Comparison of ENCODE assay signal across 8 cellular contexts in genomic region chr2:206086683-206087350, GRCh38. TPM values are rescaled to one million over a fixed set of nuclear protein-coding genes. Genes with fewer than 3 reads are reported as not detected.
A peak's percentile ranks its signal among the peaks of the same experiment; 100 is the strongest.
DNase-seq lines count a peak whose midpoint lies in the region; TF ChIP-seq lines count a peak whose summit lies in the region.

No MANE protein-coding gene starts in this region.

- peaks cover 15% of the 10 kb centered on the region for H3K36me3 Mint-ChIP-seq in activated CD4-positive, alpha-beta T cell treated with anti-CD3 and anti-CD28 coated beads, Interleukin-2, amount 10 ng/mL, durations not matched to agents 24 days and 14 days (ENCODE audit: low read depth)

- intact Hi-C loops in activated CD4-positive, alpha-beta T cell treated with anti-CD3 and anti-CD28 coated beads, Interleukin-2, amount 10 ng/mL, durations not matched to agents 24 days and 14 days (cut with micrococcal nuclease), result loop anchor here (1.0 to 10.0 kb wide), 4 partner anchors 56 to 1628 kb away; partner anchors contain the start of genes CCNYL1, CREB1, EEF1B2 and NDUFS1

- H3K4me1 Mint-ChIP-seq in activated CD4-positive, alpha-beta T cell treated with anti-CD3 and anti-CD28 coated beads, Interleukin-2, amount 10 ng/mL, durations not matched to agents 24 days and 14 days, result peaks cover 20% of the 10 kb centered on the region

- no peaks in the 10 kb centered on the region for H3K27me3 Mint-ChIP-seq in activated CD4-positive, alpha-beta T cell treated with anti-CD3 and anti-CD28 coated beads, Interleukin-2, amount 10 ng/mL, durations not matched to agents 24 days and 14 days

- POLR2A ChIA-PET in GM10248 (lab: Yijun Ruan, JAX), result interaction anchor here (0.5 to 0.8 kb wide), 2 partner anchors 9 to 70 kb away, joined by 4 read pairs; no protein-coding TSS in a partner anchor

- no peak for TF ChIP-seq CTCF in GM10248 (IDR thresholded peaks at IDR 0.05; ENCODE audit: control extremely low read depth, extremely low read depth, low read depth, missing control alignments)

- DNase-seq in activated CD4-positive, alpha-beta T cell treated with anti-CD3 and anti-CD28 coated beads, Interleukin-2, amount 10 ng/mL, durations not matched to agents 24 days and 14 days, result no peak
- no peak for DNase-seq in activated CD4-positive, alpha-beta T cell treated with anti-CD3 and anti-CD28 coated beads for 4 hours
- DNase-seq in RKO (ENCODE audit: low spot score) (peak; percentile 69), dermis blood vessel endothelial cell (peak; percentile 42), myocyte (ENCODE audit: low read depth) (peak; percentile 24), H4 (ENCODE audit: low spot score) (no peak), activated gamma-delta T cell (lab: John Stamatoyannopoulos, UW) (no peak), GM10248 (ENCODE audit: extremely low spot score) (no peak)

- CTCF ChIA-PET in GM10248 (lab: Yijun Ruan, JAX), result interaction anchor here (1.0 to 5.1 kb wide), 7 partner anchors 9 to 73 kb away, joined by 3 to 31 read pairs (median 3); partner anchors contain the start of gene EEF1B2

- peak overlapping the region; percentile 99 for H3K4me3 Mint-ChIP-seq in activated CD4-positive, alpha-beta T cell treated with anti-CD3 and anti-CD28 coated beads, Interleukin-2, amount 10 ng/mL, durations not matched to agents 24 days and 14 days

- H3K27ac Mint-ChIP-seq in activated CD4-positive, alpha-beta T cell treated with anti-CD3 and anti-CD28 coated beads, Interleukin-2, amount 10 ng/mL, durations not matched to agents 24 days and 14 days, result peak overlapping the region; percentile 77

- no peaks in the 10 kb centered on the region for H3K9me3 Mint-ChIP-seq in activated CD4-positive, alpha-beta T cell treated with anti-CD3 and anti-CD28 coated beads, Interleukin-2, amount 10 ng/mL, durations not matched to agents 24 days and 14 days

RNA-seq across cellular contexts. Expression of gene INO80D, which starts 0.8 kb away (rescaled TPM):
- 26.2 and 27.5 TPM in 2 replicates for total RNA-seq in activated CD4-positive, alpha-beta T cell treated with anti-CD3 and anti-CD28 coated beads, Interleukin-2, amount 10 ng/mL, durations not matched to agents 24 days and 14 days
- total RNA-seq in dermis blood vessel endothelial cell (10.4 and 12.9 TPM in 2 replicates), myocyte (6.2 and 6.4 TPM in 2 replicates)
- polyA plus RNA-seq in myocyte (2012), result 1.7 TPM
- 2.3 and 4.5 TPM in 2 replicates for total RNA-seq in H4 (2014; rRNA removed; shearing (Covaris generic))

Comparison
In these comparisons a context has a peak if more than half of its experiments do, and no peak if none do; other contexts are left out.
1. DNase-seq: peak in RKO (single experiment), dermis blood vessel endothelial cell (single experiment) and myocyte (single experiment); none in activated CD4-positive, alpha-beta T cell treated with anti-CD3 and anti-CD28 coated beads, Interleukin-2, amount 10 ng/mL, durations not matched to agents 24 days and 14 days (single experiment), activated CD4-positive, alpha-beta T cell treated with anti-CD3 and anti-CD28 coated beads for 4 hours (0 of 2), H4 (single experiment), activated gamma-delta T cell (single experiment) and GM10248 (single experiment).